ENCODE assay signal across 24 cellular contexts in genomic region chr3:122403489-122403888, GRCh38. TPM values are rescaled to one million over a fixed set of nuclear protein-coding genes. Genes with fewer than 3 reads are reported as not detected.
DNase-seq lines count a peak whose midpoint lies in the region; ATAC-seq, FAIRE-seq and TF ChIP-seq lines count a peak whose summit lies in the region.
"Had no signal": no experiment of that assay in that cellular context is flagged by ENCODE, and none has a peak within 500 bp of the region (broad histone marks: within the 10 kb centered on the region; RNA-seq: fewer than 3 reads in every experiment).

No MANE protein-coding gene starts in this region.

- no peaks in the 10 kb centered on the region for H3K9me3 ChIP-seq in GM23248 (ENCODE audit: low read depth)
- no peaks in the 10 kb centered on the region for H3K9me3 ChIP-seq in colonic mucosa
- H3K9me3 ChIP-seq: BE2C, left ventricle myocardium inferior, sigmoid colon, SJSA1, tibial artery had no signal

- no peaks in the 10 kb centered on the region for H4K20me1 ChIP-seq in GM23248 (ENCODE audit: insufficient read depth)

- peaks cover 11% of the 10 kb centered on the region; the same call in 1 of the 2 replicates for H3K36me3 ChIP-seq in GM23248 (ENCODE audit: low read depth)
- H3K36me3 ChIP-seq in colonic mucosa, result peaks cover 29% of the 10 kb centered on the region
- H3K36me3 ChIP-seq: SJSA1 had no signal

- H3K4me3 ChIP-seq in GM23248, result no peak overlapping the region
- H3K4me3 ChIP-seq in epithelial cell of esophagus (ENCODE audit: low read length), result no peak overlapping the region
- H3K4me3 ChIP-seq in colonic mucosa, result no peak overlapping the region
- H3K4me3 ChIP-seq: dorsolateral prefrontal cortex, left ventricle myocardium inferior, sigmoid colon, SJSA1, tibial artery had no signal

- peak; percentile 43 for DNase-seq in GM23248
- DNase-seq in RCC 7860 (ENCODE audit: low spot score), result peak; percentile 94
- DNase-seq in epithelial cell of esophagus (ENCODE audit: low read depth), result peak; percentile 67
- peak; percentile 9 for DNase-seq in renal cortical epithelial cell (ENCODE audit: low read depth)
- no peak for DNase-seq in colonic mucosa
- no peak for DNase-seq in activated CD4-positive, alpha-beta memory T cell treated with anti-CD3 and anti-CD28 coated beads for 36 hours
- DNase-seq: activated CD8-positive, alpha-beta T cell treated with anti-CD3 and anti-CD28 coated beads, Interleukin-2, amount 10 ng/mL, durations not matched to agents 7 days and 5 days; activated naive CD8-positive, alpha-beta T cell treated with anti-CD3 and anti-CD28 coated beads, Interleukin-2, amount 10 ng/mL, durations not matched to agents 7 days and 5 days; activated T-cell treated with anti-CD3 and anti-CD28 coated beads, Interleukin-2, amount 50 U/mL, for 72 hours; BE2C; Calu3; dorsolateral prefrontal cortex; H7; left ventricle myocardium inferior; NCI-H1694 treated with DMSO at 0.1 percent for 48 hours; NCI-H748 treated with DMSO at 0.1 percent for 48 hours; occipital lobe; sigmoid colon; stimulated activated CD4-positive, alpha-beta T cell treated with anti-CD3 and anti-CD28 coated beads, Interleukin-1b, Interleukin-23, amount 100 ng/mL, for 48 hours; stimulated activated naive CD4-positive, alpha-beta T cell treated with Interleukin-2 at 50 U/mL for 16 hours; T-helper 9 cell; tibial artery had no signal

- peaks cover 10% of the 10 kb centered on the region for H3K4me1 Mint-ChIP-seq in activated CD4-positive, alpha-beta memory T cell treated with anti-CD3 and anti-CD28 coated beads for 36 hours (ENCODE audit: low read depth)

- H2AFZ ChIP-seq in GM23248, result no peak overlapping the region

- peaks cover 41% of the 10 kb centered on the region for H3K36me3 Mint-ChIP-seq in activated CD4-positive, alpha-beta memory T cell treated with anti-CD3 and anti-CD28 coated beads for 36 hours

- H3K27me3 ChIP-seq in GM23248 (replicated peaks; ENCODE audit: insufficient read depth) (no peaks in the 10 kb centered on the region), colonic mucosa (no peaks in the 10 kb centered on the region)
- H3K27me3 ChIP-seq: BE2C, dorsolateral prefrontal cortex, sigmoid colon, SJSA1, tibial artery had no signal

- H3K4me3 Mint-ChIP-seq in activated CD4-positive, alpha-beta memory T cell treated with anti-CD3 and anti-CD28 coated beads for 36 hours, result no peak overlapping the region
- H3K4me3 Mint-ChIP-seq: activated CD8-positive, alpha-beta T cell treated with anti-CD3 and anti-CD28 coated beads, Interleukin-2, amount 10 ng/mL, durations not matched to agents 7 days and 5 days; activated naive CD8-positive, alpha-beta T cell treated with anti-CD3 and anti-CD28 coated beads, Interleukin-2, amount 10 ng/mL, durations not matched to agents 7 days and 5 days; activated T-cell treated with anti-CD3 and anti-CD28 coated beads, Interleukin-2, amount 50 U/mL, for 72 hours had no signal

- WGBS in GM23248 (ENCODE audit: low coverage in 1 of 2, low lambda C conversion rate in 2 of 2, missing lambda C conversion rate in 2 of 2), 2 experiments, result 85 to 91% methylated on average over 6 of the region's 6 CpGs

- no peaks in the 10 kb centered on the region for H3K9me3 Mint-ChIP-seq in activated CD4-positive, alpha-beta memory T cell treated with anti-CD3 and anti-CD28 coated beads for 36 hours
- H3K9me3 Mint-ChIP-seq: activated naive CD8-positive, alpha-beta T cell treated with anti-CD3 and anti-CD28 coated beads, Interleukin-2, amount 10 ng/mL, durations not matched to agents 7 days and 5 days; activated T-cell treated with anti-CD3 and anti-CD28 coated beads, Interleukin-2, amount 50 U/mL, for 72 hours had no signal

- no peak overlapping the region for H3K27ac ChIP-seq in GM23248
- H3K27ac ChIP-seq in colonic mucosa, result no peak overlapping the region
- H3K27ac ChIP-seq: dorsolateral prefrontal cortex, left ventricle myocardium inferior, sigmoid colon, SJSA1, tibial artery had no signal

- no peaks in the 10 kb centered on the region for H3K9me2 ChIP-seq in GM23248 (ENCODE audit: insufficient read depth)

- H3F3A ChIP-seq in GM23248 (ENCODE audit: insufficient read depth), result peaks cover 5% of the 10 kb centered on the region; the same call in 1 of the 2 replicates

- POLR2A ChIA-PET in activated CD4-positive, alpha-beta memory T cell treated with anti-CD3 and anti-CD28 coated beads for 36 hours (lab: Charles Lee), result no interaction called here

- H3K9ac ChIP-seq in GM23248 (no peak overlapping the region), colonic mucosa (ENCODE audit: low read depth in 2 of 2, low read length in 2 of 2) (no peak overlapping the region)

- no peak for ATAC-seq in GM18520 (IDR thresholded peaks at IDR 0.05; ENCODE audit: unreplicated experiment)
- ATAC-seq: activated CD8-positive, alpha-beta T cell treated with anti-CD3 and anti-CD28 coated beads, Interleukin-2, amount 10 ng/mL, durations not matched to agents 7 days and 5 days had no signal

- intact Hi-C loops in colonic mucosa (cut with DNase I), result no loop called here
- intact Hi-C loops in activated CD4-positive, alpha-beta memory T cell treated with anti-CD3 and anti-CD28 coated beads for 36 hours (cut with micrococcal nuclease), result no loop called here

- CTCF ChIA-PET in activated CD4-positive, alpha-beta memory T cell treated with anti-CD3 and anti-CD28 coated beads for 36 hours (lab: Charles Lee), result no interaction called here

- no peaks in the 10 kb centered on the region for H3K79me2 ChIP-seq in GM23248 (ENCODE audit: insufficient read depth)

- H3K4me1 ChIP-seq in GM23248 (ENCODE audit: insufficient read depth), result no peaks in the 10 kb centered on the region
- H3K4me1 ChIP-seq in colonic mucosa, result no peaks in the 10 kb centered on the region
- H3K4me1 ChIP-seq: BE2C, sigmoid colon, tibial artery had no signal

- peak; percentile 84 for FAIRE-seq in RCC 7860 (lab: Jason Lieb, UNC)

- no peaks in the 10 kb centered on the region for H3K27me3 Mint-ChIP-seq in activated CD4-positive, alpha-beta memory T cell treated with anti-CD3 and anti-CD28 coated beads for 36 hours
- H3K27me3 Mint-ChIP-seq: activated naive CD8-positive, alpha-beta T cell treated with anti-CD3 and anti-CD28 coated beads, Interleukin-2, amount 10 ng/mL, durations not matched to agents 7 days and 5 days had no signal

- no peak overlapping the region for H3K4me2 ChIP-seq in GM23248 (ENCODE audit: unreplicated experiment)

- in situ Hi-C loops in GM23248 (cut with MboI), result no loop called here

- TF ChIP-seq CTCF in epithelial cell of esophagus (IDR thresholded peaks at IDR 0.05; ENCODE audit: insufficient read depth, low read depth, low read length, missing control alignments) (no peak), colonic mucosa (IDR thresholded peaks at IDR 0.05) (no peak)

- H3K27ac Mint-ChIP-seq in activated CD4-positive, alpha-beta memory T cell treated with anti-CD3 and anti-CD28 coated beads for 36 hours, result no peak overlapping the region
- H3K27ac Mint-ChIP-seq: activated CD8-positive, alpha-beta T cell treated with anti-CD3 and anti-CD28 coated beads, Interleukin-2, amount 10 ng/mL, durations not matched to agents 7 days and 5 days; activated naive CD8-positive, alpha-beta T cell treated with anti-CD3 and anti-CD28 coated beads, Interleukin-2, amount 10 ng/mL, durations not matched to agents 7 days and 5 days; activated T-cell treated with anti-CD3 and anti-CD28 coated beads, Interleukin-2, amount 50 U/mL, for 72 hours had no signal

RNA-seq across cellular contexts. Expression of gene WDR5B, which starts 12.4 kb away (rescaled TPM):
- total RNA-seq in GM23248 (2014; rRNA removed; shearing (Covaris generic)), result 5.4 and 5.6 TPM in 2 replicates
- polyA plus RNA-seq in GM23248 (2016; fragmentation: Nextera tagmentation; extraction: Ambion mirVana), result 3.7 TPM in 2 replicates
- total RNA-seq in renal cortical epithelial cell (3.5 and 6.7 TPM in 2 replicates), colonic mucosa (1 to 10 TPM; 1.9 to 3.6 TPM)
- total RNA-seq in activated CD4-positive, alpha-beta memory T cell treated with anti-CD3 and anti-CD28 coated beads for 36 hours, result 1 to 10 TPM; 3.7 to 4.4 TPM

RNA-seq across cellular contexts. Expression of gene FAM162A, which starts 19.5 kb away (rescaled TPM):
- 8.0 and 25.2 TPM in 2 replicates for total RNA-seq in GM23248 (2014; rRNA removed; shearing (Covaris generic))
- 101 TPM in 2 replicates for polyA plus RNA-seq in GM23248 (2016; fragmentation: Nextera tagmentation; extraction: Ambion mirVana)
- total RNA-seq in renal cortical epithelial cell (14.1 and 53.6 TPM in 2 replicates), colonic mucosa (100 to 1,000 TPM; 167 to 310 TPM)
- 100 to 1,000 TPM in 1 of 2 experiments, 10 to 100 TPM in 1; 99.1 to 102 TPM for total RNA-seq in activated CD4-positive, alpha-beta memory T cell treated with anti-CD3 and anti-CD28 coated beads for 36 hours

RNA-seq across cellular contexts. Expression of gene MIX23, which starts 20.5 kb away (rescaled TPM):
- total RNA-seq in GM23248 (2014; rRNA removed; shearing (Covaris generic)), result 12.3 and 33.1 TPM in 2 replicates
- 22.1 and 22.7 TPM in 2 replicates for polyA plus RNA-seq in GM23248 (2016; fragmentation: Nextera tagmentation; extraction: Ambion mirVana)
- total RNA-seq in renal cortical epithelial cell (45.8 and 63.6 TPM in 2 replicates), colonic mucosa (10 to 100 TPM; 44.5 to 66.6 TPM)
- 10 to 100 TPM; 86.4 to 87.8 TPM for total RNA-seq in activated CD4-positive, alpha-beta memory T cell treated with anti-CD3 and anti-CD28 coated beads for 36 hours

Comparison
In these comparisons a context has a peak if more than half of its experiments do, and no peak if none do; other contexts are left out.
1. DNase-seq: peak in GM23248 (single experiment), RCC 7860 (single experiment), epithelial cell of esophagus (single experiment) and renal cortical epithelial cell (single experiment); none in colonic mucosa (single experiment) and activated CD4-positive, alpha-beta memory T cell treated with anti-CD3 and anti-CD28 coated beads for 36 hours (single experiment).